In genomic region chr18:50401888-50402287, GRCh38 we compare ENCODE assay signal across 1 cellular context.
TF ChIP-seq lines count a peak whose summit lies in the region.

No MANE protein-coding gene starts in this region.

TF ChIP-seq in HepG2, 621 proteins besides CTCF, POLR2A, EP300 and RAD21 (continued from another document and continues in another):
- TF ChIP-seq ZGPAT (CRISPR knock-in tag; IDR thresholded peaks at IDR 0.05) (peak; percentile 56; the same call in 1 of the 2 replicates), ZBTB40 (IDR thresholded peaks at IDR 0.05) (no peak), ZBTB40 (CRISPR knock-in tag; IDR thresholded peaks at IDR 0.05) (0 out of 2 replicates have a peak, but pooled peaks have one; percentile 40), RARA (CRISPR knock-in tag; IDR thresholded peaks at IDR 0.05) (0 out of 2 replicates have a peak, but pooled peaks have one; percentile 19), SPEN (CRISPR knock-in tag; IDR thresholded peaks at IDR 0.05; ENCODE audit: low read depth) (0 out of 2 replicates have a peak, but pooled peaks have one; percentile 22), MYPOP (CRISPR knock-in tag; IDR thresholded peaks at IDR 0.05) (no peak), ZNF256 (CRISPR knock-in tag; conservative IDR thresholded peaks at IDR 0.05) (no peak), PITX1 (CRISPR knock-in tag; IDR thresholded peaks at IDR 0.05) (peak; percentile 67; the same call in 1 of the 2 replicates), NONO (IDR thresholded peaks at IDR 0.05) (no peak), NONO (CRISPR knock-in tag; conservative IDR thresholded peaks at IDR 0.05) (no peak), NR2F1 (CRISPR knock-in tag; IDR thresholded peaks at IDR 0.05) (peak in 1 of 2 experiments; percentile 36; a peak in 1 of 4 replicates), ZNF512B (CRISPR knock-in tag; IDR thresholded peaks at IDR 0.05; ENCODE audit: borderline replicate concordance) (no peak), ZNF280B (CRISPR knock-in tag; IDR thresholded peaks at IDR 0.05; ENCODE audit: borderline replicate concordance) (peak; percentile 82), XRCC5 (optimal IDR thresholded peaks at IDR 0.05; ENCODE audit: low read length) (peak; percentile 31), SKIL (CRISPR knock-in tag; IDR thresholded peaks at IDR 0.05; ENCODE audit: borderline replicate concordance) (no peak), ZFP91 (CRISPR knock-in tag; IDR thresholded peaks at IDR 0.05; ENCODE audit: borderline replicate concordance) (peak; percentile 42; the same call in 1 of the 2 replicates), ATAD3A (CRISPR knock-in tag; IDR thresholded peaks at IDR 0.05) (no peak), TEAD3 (CRISPR knock-in tag; optimal IDR thresholded peaks at IDR 0.05; ENCODE audit: borderline replicate concordance) (peak; percentile 47), ARID5B (CRISPR knock-in tag; IDR thresholded peaks at IDR 0.05) (peak; percentile 53; the same call in 1 of the 2 replicates)
